Comparison of ENCODE assay signal across 18 cellular contexts in the genomic region with DNA sequence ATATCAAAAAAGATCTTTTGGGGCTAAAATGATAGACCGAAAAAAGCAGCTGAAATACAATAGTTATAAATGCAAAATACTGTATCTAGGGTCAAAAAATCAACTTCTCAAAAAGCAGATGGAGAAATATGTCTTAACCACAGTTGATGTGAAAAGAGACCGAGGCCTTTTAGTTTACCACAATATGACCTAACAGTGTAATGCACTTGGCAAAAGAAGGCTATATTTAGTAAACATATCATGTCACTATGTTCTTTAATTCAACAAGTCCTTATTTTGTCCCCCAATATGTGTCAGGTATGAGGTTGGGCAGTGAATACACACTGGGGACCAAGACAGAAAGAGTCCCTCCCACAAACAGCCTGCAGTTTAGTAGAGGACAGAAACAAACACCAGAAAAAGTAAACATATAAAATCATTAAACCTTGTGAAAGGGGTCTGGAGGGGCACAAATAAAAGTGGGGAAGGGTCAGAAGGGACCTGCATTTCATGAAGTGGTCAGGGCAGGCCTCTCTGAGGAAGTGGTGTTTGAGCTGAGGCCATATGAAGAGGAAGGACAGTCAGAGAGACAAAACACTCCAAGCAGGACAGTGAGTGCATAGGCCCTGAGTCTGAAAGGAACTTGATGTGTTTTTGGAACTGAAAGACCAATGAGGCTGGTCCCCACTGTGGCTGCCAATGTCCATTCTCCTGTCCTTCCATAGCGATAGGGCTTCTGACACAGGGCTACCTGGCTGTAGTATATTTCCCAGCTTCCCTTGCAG. TPM values are rescaled to one million over a fixed set of nuclear protein-coding genes. Genes with fewer than 3 reads are reported as not detected.
A peak's percentile ranks its signal among the peaks of the same experiment; 100 is the strongest.
DNase-seq lines count a peak whose midpoint lies in the region; ATAC-seq and TF ChIP-seq lines count a peak whose summit lies in the region.
"Had no signal": no experiment of that assay in that cellular context is flagged by ENCODE, and none has a peak within 500 bp of the region (broad histone marks: within the 10 kb centered on the region; RNA-seq: fewer than 3 reads in every experiment).

No MANE protein-coding gene starts in this region.

- H3K4me3 ChIP-seq in brain microvascular endothelial cell (ENCODE audit: low read depth, low read length) = no peak overlapping the region
- H3K4me3 ChIP-seq: ascending aorta, coronary artery, SJSA1, vagina had no signal

- intact Hi-C loops in activated CD8-positive, alpha-beta T cell treated with anti-CD3 and anti-CD28 coated beads for 36 hours (cut with micrococcal nuclease) = no loop called here

- H3K27me3 ChIP-seq in brain microvascular endothelial cell (replicated peaks) = no peaks in the 10 kb centered on the region
- H3K27me3 ChIP-seq: ascending aorta, SJSA1, vagina had no signal

- POLR2A ChIA-PET in activated CD8-positive, alpha-beta T cell treated with anti-CD3 and anti-CD28 coated beads, Interleukin-2, amount 10 ng/mL, durations not matched to agents 7 days and 5 days (lab: Charles Lee) = no interaction called here
- POLR2A ChIA-PET in activated CD8-positive, alpha-beta T cell treated with anti-CD3 and anti-CD28 coated beads for 36 hours (lab: Charles Lee) = no interaction called here

- H3K4me1 Mint-ChIP-seq in activated CD8-positive, alpha-beta T cell treated with anti-CD3 and anti-CD28 coated beads, Interleukin-2, amount 10 ng/mL, durations not matched to agents 7 days and 5 days (ENCODE audit: low read depth) = peaks cover 95% of the 10 kb centered on the region
- peaks cover 70% of the 10 kb centered on the region for H3K4me1 Mint-ChIP-seq in activated CD8-positive, alpha-beta T cell treated with anti-CD3 and anti-CD28 coated beads for 36 hours (ENCODE audit: low read depth)
- H3K4me1 Mint-ChIP-seq in osteocyte (ENCODE audit: unreplicated experiment) = peaks cover 52% of the 10 kb centered on the region

- in situ Hi-C loops in brain microvascular endothelial cell (cut with HindIII; ENCODE audit: low pct_ligation_motif_present, low sequenced_read_pairs) = no loop called here

- TF ChIP-seq CTCF in activated CD8-positive, alpha-beta T cell treated with anti-CD3 and anti-CD28 coated beads for 36 hours (IDR thresholded peaks at IDR 0.05) = no peak
- TF ChIP-seq CTCF in brain microvascular endothelial cell (IDR thresholded peaks at IDR 0.05; ENCODE audit: low read depth, low read length, missing control alignments) (no peak), osteocyte (IDR thresholded peaks at IDR 0.05) (no peak)

- no peak for DNase-seq in activated CD8-positive, alpha-beta T cell treated with anti-CD3 and anti-CD28 coated beads, Interleukin-2, amount 10 ng/mL, durations not matched to agents 7 days and 5 days
- no peak for DNase-seq in activated CD8-positive, alpha-beta T cell treated with anti-CD3 and anti-CD28 coated beads for 36 hours
- DNase-seq in NOMO-1 (lab: John Stamatoyannopoulos, UW; ENCODE audit: unreplicated experiment in 2 of 2) (peak; percentile 58 to 90), brain microvascular endothelial cell (no peak), osteocyte (ENCODE audit: extremely low spot score, unreplicated experiment) (peak; percentile 42), SHP77 treated with DMSO at 0.1 percent for 48 hours (lab: John Stamatoyannopoulos, UW) (no peak), NCI-H345 treated with DMSO at 0.1 percent for 48 hours (lab: John Stamatoyannopoulos, UW; ENCODE audit: unreplicated experiment) (no peak), HPDE6-E6E7 (ENCODE audit: extremely low spot score) (no peak)
- DNase-seq: activated effector memory CD4-positive, alpha-beta T cell treated with Interleukin-2 at 50 U/mL for 16 hours; COR-L47; HFFc6; NCI-H1417 treated with DMSO at 0.1 percent for 48 hours; stimulated activated CD4-positive, alpha-beta T cell treated with anti-CD3 and anti-CD28 coated beads, Interleukin-15, amount 100 ng/mL, for 24 hours had no signal

- no peaks in the 10 kb centered on the region for H3K27me3 Mint-ChIP-seq in activated CD8-positive, alpha-beta T cell treated with anti-CD3 and anti-CD28 coated beads, Interleukin-2, amount 10 ng/mL, durations not matched to agents 7 days and 5 days (ENCODE audit: low read depth)
- no peaks in the 10 kb centered on the region for H3K27me3 Mint-ChIP-seq in activated CD8-positive, alpha-beta T cell treated with anti-CD3 and anti-CD28 coated beads for 36 hours
- H3K27me3 Mint-ChIP-seq in osteocyte (ENCODE audit: unreplicated experiment) = no peaks in the 10 kb centered on the region
- H3K27me3 Mint-ChIP-seq: naive thymus-derived CD4-positive, alpha-beta T cell had no signal

- ATAC-seq in activated CD8-positive, alpha-beta T cell treated with anti-CD3 and anti-CD28 coated beads, Interleukin-2, amount 10 ng/mL, durations not matched to agents 7 days and 5 days = no peak
- ATAC-seq in activated CD8-positive, alpha-beta T cell treated with anti-CD3 and anti-CD28 coated beads for 36 hours = no peak
- ATAC-seq: naive thymus-derived CD4-positive, alpha-beta T cell had no signal

- no peaks in the 10 kb centered on the region for H3K9me3 Mint-ChIP-seq in activated CD8-positive, alpha-beta T cell treated with anti-CD3 and anti-CD28 coated beads, Interleukin-2, amount 10 ng/mL, durations not matched to agents 7 days and 5 days (ENCODE audit: insufficient read depth)
- peaks cover 1% of the 10 kb centered on the region for H3K9me3 Mint-ChIP-seq in activated CD8-positive, alpha-beta T cell treated with anti-CD3 and anti-CD28 coated beads for 36 hours
- no peaks in the 10 kb centered on the region for H3K9me3 Mint-ChIP-seq in osteocyte (ENCODE audit: unreplicated experiment)
- H3K9me3 Mint-ChIP-seq: HFFc6 had no signal

- no peaks in the 10 kb centered on the region for H3K36me3 ChIP-seq in brain microvascular endothelial cell (replicated peaks)
- H3K36me3 ChIP-seq: ascending aorta, SJSA1, vagina had no signal

- H3K27ac ChIP-seq in brain microvascular endothelial cell = peak overlapping the region; percentile 100
- H3K27ac ChIP-seq: ascending aorta, coronary artery, SJSA1, vagina had no signal

- H3K27ac Mint-ChIP-seq in activated CD8-positive, alpha-beta T cell treated with anti-CD3 and anti-CD28 coated beads, Interleukin-2, amount 10 ng/mL, durations not matched to agents 7 days and 5 days = peak overlapping the region; percentile 91
- no peak overlapping the region for H3K27ac Mint-ChIP-seq in activated CD8-positive, alpha-beta T cell treated with anti-CD3 and anti-CD28 coated beads for 36 hours
- H3K27ac Mint-ChIP-seq in osteocyte (ENCODE audit: unreplicated experiment) = peak overlapping the region; percentile 6

- H3K4me3 Mint-ChIP-seq in activated CD8-positive, alpha-beta T cell treated with anti-CD3 and anti-CD28 coated beads, Interleukin-2, amount 10 ng/mL, durations not matched to agents 7 days and 5 days = no peak overlapping the region
- no peak overlapping the region for H3K4me3 Mint-ChIP-seq in activated CD8-positive, alpha-beta T cell treated with anti-CD3 and anti-CD28 coated beads for 36 hours
- H3K4me3 Mint-ChIP-seq in osteocyte (ENCODE audit: unreplicated experiment) = no peak overlapping the region

- H3K36me3 Mint-ChIP-seq in activated CD8-positive, alpha-beta T cell treated with anti-CD3 and anti-CD28 coated beads, Interleukin-2, amount 10 ng/mL, durations not matched to agents 7 days and 5 days (ENCODE audit: low read depth) = peaks cover 49% of the 10 kb centered on the region
- H3K36me3 Mint-ChIP-seq in activated CD8-positive, alpha-beta T cell treated with anti-CD3 and anti-CD28 coated beads for 36 hours (ENCODE audit: low read depth) = no peaks in the 10 kb centered on the region
- peaks cover 4% of the 10 kb centered on the region for H3K36me3 Mint-ChIP-seq in osteocyte (ENCODE audit: unreplicated experiment)

- CTCF ChIA-PET in activated CD8-positive, alpha-beta T cell treated with anti-CD3 and anti-CD28 coated beads, Interleukin-2, amount 10 ng/mL, durations not matched to agents 7 days and 5 days (lab: Charles Lee) = interaction anchor here (1.0 to 1.1 kb wide), 2 partner anchors 9 to 85 kb away, joined by 3 to 4 read pairs; no protein-coding TSS in a partner anchor
- CTCF ChIA-PET in activated CD8-positive, alpha-beta T cell treated with anti-CD3 and anti-CD28 coated beads for 36 hours (lab: Charles Lee) = interaction anchor here (1.2 to 3.7 kb wide), 3 partner anchors 8 to 15 kb away, joined by 3 to 16 read pairs (median 3); no protein-coding TSS in a partner anchor

RNA-seq across cellular contexts. Expression of a gene that starts 53.3 kb away (rescaled TPM):
- total RNA-seq in activated CD8-positive, alpha-beta T cell treated with anti-CD3 and anti-CD28 coated beads, Interleukin-2, amount 10 ng/mL, durations not matched to agents 7 days and 5 days = 100 to 1,000 TPM; 532 to 569 TPM
- total RNA-seq in activated CD8-positive, alpha-beta T cell treated with anti-CD3 and anti-CD28 coated beads for 36 hours = 100 to 1,000 TPM; 160 to 161 TPM
- 13.7 and 15.5 TPM in 2 replicates for total RNA-seq in osteocyte
- total RNA-seq: ascending aorta had no signal

Comparison
In these comparisons a context has a peak if more than half of its experiments do, and no peak if none do; other contexts are left out.
1. DNase-seq: peak in NOMO-1 (2 of 2) and osteocyte (single experiment); none in activated CD8-positive, alpha-beta T cell treated with anti-CD3 and anti-CD28 coated beads, Interleukin-2, amount 10 ng/mL, durations not matched to agents 7 days and 5 days (single experiment), activated CD8-positive, alpha-beta T cell treated with anti-CD3 and anti-CD28 coated beads for 36 hours (single experiment), brain microvascular endothelial cell (single experiment), SHP77 treated with DMSO at 0.1 percent for 48 hours (single experiment), NCI-H345 treated with DMSO at 0.1 percent for 48 hours (single experiment) and HPDE6-E6E7 (single experiment).